9 cellular contexts compared by ENCODE assay signal in the genomic region with DNA sequence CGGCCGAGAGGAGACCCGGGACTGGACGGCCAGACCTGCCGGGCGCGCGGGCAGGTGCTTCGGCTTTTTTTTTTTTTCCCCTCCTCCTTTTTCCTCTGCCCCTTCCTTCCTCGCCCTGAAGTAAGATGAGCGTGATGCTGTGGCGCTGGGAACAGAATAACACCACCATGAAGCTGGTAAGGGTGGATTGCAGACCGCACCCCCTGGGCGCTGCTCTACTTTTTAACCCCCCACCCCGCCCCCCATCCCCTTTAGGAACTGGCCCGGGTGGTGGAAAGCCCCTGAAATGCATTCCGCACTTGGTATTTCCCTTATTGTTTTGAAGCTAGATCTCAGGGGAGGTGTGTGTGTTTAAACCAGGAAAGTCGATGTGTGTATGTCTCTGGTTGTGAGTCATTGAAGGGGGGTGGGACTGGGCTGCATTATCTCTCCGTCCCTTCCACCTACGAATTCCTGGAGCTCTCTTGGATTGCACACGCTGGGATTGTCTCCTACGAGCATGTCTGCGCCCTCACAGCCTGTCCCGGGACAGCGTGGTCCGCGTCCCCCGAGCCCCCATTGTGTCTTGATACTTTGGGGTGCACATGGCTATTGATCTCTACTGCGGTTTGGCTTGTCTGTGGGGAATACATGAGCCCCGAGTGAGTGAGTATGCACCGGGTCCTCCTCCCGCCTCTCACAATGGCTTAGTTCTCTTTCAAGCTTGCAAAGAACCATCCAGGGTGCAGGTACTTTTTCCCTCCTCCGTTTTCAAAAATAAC.
DNase-seq lines count a peak whose midpoint lies in the region; ATAC-seq and TF ChIP-seq lines count a peak whose summit lies in the region.
"Had no signal": no experiment of that assay in that cellular context is flagged by ENCODE, and none has a peak within 500 bp of the region (broad histone marks: within the 10 kb centered on the region; RNA-seq: fewer than 3 reads in every experiment).

No MANE protein-coding gene starts in this region.

- ATAC-seq in GM18861 (IDR thresholded peaks at IDR 0.05; ENCODE audit: unreplicated experiment) = peak; percentile 69
- ATAC-seq in HG02943 (IDR thresholded peaks at IDR 0.05; ENCODE audit: low read depth, unreplicated experiment) = peak; percentile 66
- peak; percentile 52 to 92 for ATAC-seq in left cardiac atrium
- ATAC-seq: K562 had no signal

- peak overlapping the region; percentile 63 for H3K4me3 ChIP-seq in AG10803 (ENCODE audit: low read length)
- H3K4me3 ChIP-seq: K562 had no signal

- H3K27ac ChIP-seq in VCaP = peak overlapping the region; percentile 64; the same call in 1 of the 2 replicates

- intact Hi-C loops in left cardiac atrium (cut with DNase I) = no loop called here

- TF ChIP-seq CTCF in AG10803 (conservative IDR thresholded peaks at IDR 0.05; ENCODE audit: low read length) = no peak
- TF ChIP-seq CTCF in VCaP (conservative IDR thresholded peaks at IDR 0.05) = no peak

- peak; percentile 43 for DNase-seq in AG10803 (ENCODE audit: low read depth)
- DNase-seq in left cardiac atrium = no peak
- DNase-seq in renal cortical epithelial cell (ENCODE audit: low read depth) = peak; percentile 89
- DNase-seq in NCI-H774 (lab: John Stamatoyannopoulos, UW) = no peak
- no peak for DNase-seq in NCI-H510A treated with DMSO at 0.1 percent for 48 hours (lab: John Stamatoyannopoulos, UW)

Comparison
In these comparisons a context has a peak if more than half of its experiments do, and no peak if none do; other contexts are left out.
1. DNase-seq: peak in AG10803 (single experiment) and renal cortical epithelial cell (single experiment); none in left cardiac atrium (single experiment), NCI-H774 (single experiment) and NCI-H510A treated with DMSO at 0.1 percent for 48 hours (single experiment).
2. Peak in every context shown above with its lines, with median percentiles within 50 percentile points of each other: ATAC-seq.